Comparison of ENCODE assay signal across 17 cellular contexts in genomic region chr1:221762121-221762520, GRCh38. TPM values are rescaled to one million over a fixed set of nuclear protein-coding genes. Genes with fewer than 3 reads are reported as not detected.
DNase-seq lines count a peak whose midpoint lies in the region; ATAC-seq and TF ChIP-seq lines count a peak whose summit lies in the region.
"Had no signal": no experiment of that assay in that cellular context is flagged by ENCODE, and none has a peak within 500 bp of the region (broad histone marks: within the 10 kb centered on the region; RNA-seq: fewer than 3 reads in every experiment).

No MANE protein-coding gene starts in this region.

- H3K4me3 ChIP-seq in GM08714 (ENCODE audit: low read length): peak overlapping the region; percentile 22; the same call in 1 of the 2 replicates
- no peak overlapping the region for H3K4me3 ChIP-seq in spleen
- H3K4me3 ChIP-seq in naive thymus-derived CD4-positive, alpha-beta T cell (ENCODE audit: low read length): no peak overlapping the region
- no peak overlapping the region for H3K4me3 ChIP-seq in left ventricle myocardium inferior
- H3K4me3 ChIP-seq: BLaER1 treated with 17β-estradiol and CSF1 and Interleukin-3, amounts not matched to agents 10 nM and 100 nM had no signal

- TF ChIP-seq CTCF in endothelial cell (IDR thresholded peaks at IDR 0.05; ENCODE audit: unreplicated experiment): no peak
- TF ChIP-seq CTCF in spleen (IDR thresholded peaks at IDR 0.05 in 8 of 11, conservative IDR thresholded peaks at IDR 0.05 in 3 of 11): no peak
- no peak for TF ChIP-seq CTCF in left ventricle myocardium inferior (IDR thresholded peaks at IDR 0.05; ENCODE audit: borderline replicate concordance)

- no peak overlapping the region for H3K4me3 Mint-ChIP-seq in T-helper 17 cell
- no peak overlapping the region for H3K4me3 Mint-ChIP-seq in endothelial cell (ENCODE audit: unreplicated experiment)
- no peak overlapping the region for H3K4me3 Mint-ChIP-seq in naive thymus-derived CD4-positive, alpha-beta T cell
- H3K4me3 Mint-ChIP-seq: CD4-positive, CD25-positive, alpha-beta regulatory T cell; HFFc6 had no signal

- H3K27me3 ChIP-seq in spleen (replicated peaks in 1 of 7) (no peaks in the 10 kb centered on the region), left ventricle myocardium inferior (ENCODE audit: low read depth) (no peaks in the 10 kb centered on the region)
- H3K27me3 ChIP-seq in naive thymus-derived CD4-positive, alpha-beta T cell (ENCODE audit: control insufficient read depth in 2 of 2, insufficient read depth in 2 of 2, low read length in 2 of 2): no peaks in the 10 kb centered on the region
- H3K27me3 ChIP-seq: BLaER1 treated with 17β-estradiol and CSF1 and Interleukin-3, amounts not matched to agents 10 nM and 100 nM had no signal

- POLR2A ChIA-PET in naive thymus-derived CD4-positive, alpha-beta T cell (lab: Charles Lee): no interaction called here

- peaks cover 8% of the 10 kb centered on the region for H3K4me1 Mint-ChIP-seq in T-helper 17 cell
- H3K4me1 Mint-ChIP-seq in endothelial cell (ENCODE audit: unreplicated experiment): peaks cover 32% of the 10 kb centered on the region
- H3K4me1 Mint-ChIP-seq in naive thymus-derived CD4-positive, alpha-beta T cell: peaks cover 0 to 48% (median 5%) of the 10 kb centered on the region in 7 donors

- intact Hi-C loops in spleen (cut with DNase I; ENCODE audit: low total_unique reads) (no loop called here), left ventricle myocardium inferior (cut with micrococcal nuclease) (no loop called here)
- intact Hi-C loops in naive thymus-derived CD4-positive, alpha-beta T cell (cut with micrococcal nuclease): no loop called here

- WGBS in spleen, 5 donors: 50 to 87% (median 72%) methylated on average over 2 of the region's 2 CpGs

- peak overlapping the region in 5 of 8 donors; percentile 11 to 48 (median 26) for H3K27ac ChIP-seq in spleen
- H3K27ac ChIP-seq in naive thymus-derived CD4-positive, alpha-beta T cell (ENCODE audit: low read depth, low read length): no peak overlapping the region
- H3K27ac ChIP-seq in left ventricle myocardium inferior (replicated peaks): no peak overlapping the region
- H3K27ac ChIP-seq: BLaER1 treated with 17β-estradiol and CSF1 and Interleukin-3, amounts not matched to agents 10 nM and 100 nM had no signal

- H3K27me3 Mint-ChIP-seq in T-helper 17 cell (no peaks in the 10 kb centered on the region), endothelial cell (ENCODE audit: unreplicated experiment) (peaks cover 3% of the 10 kb centered on the region)
- no peaks in the 10 kb centered on the region for H3K27me3 Mint-ChIP-seq in naive thymus-derived CD4-positive, alpha-beta T cell
- H3K27me3 Mint-ChIP-seq: CD4-positive, CD25-positive, alpha-beta regulatory T cell had no signal

- H3K4me1 ChIP-seq in spleen: peaks cover 0 to 7% (median 0%) of the 10 kb centered on the region in 6 donors
- no peaks in the 10 kb centered on the region for H3K4me1 ChIP-seq in naive thymus-derived CD4-positive, alpha-beta T cell (ENCODE audit: control insufficient read depth in 2 of 2, insufficient read depth in 2 of 2, low read length in 2 of 2)
- H3K4me1 ChIP-seq in left ventricle myocardium inferior: peaks cover 14% of the 10 kb centered on the region

- DNase-seq in T-helper 17 cell (no peak), endothelial cell (ENCODE audit: low spot score) (no peak), spleen (no peak), left ventricle myocardium inferior (no peak), middle frontal gyrus (ENCODE audit: extremely low spot score, low spot score) (no peak)
- DNase-seq in effector CD4-positive, alpha-beta T cell: no peak
- DNase-seq in naive thymus-derived CD4-positive, alpha-beta T cell: no peak
- DNase-seq: ACHN; Calu3; CD4-positive, CD25-positive, alpha-beta regulatory T cell; DMS 273 treated with DMSO at 0.1 percent for 48 hours; HCEC 1CT; HFFc6 had no signal

- no peak for TF ChIP-seq POLR2A in spleen (IDR thresholded peaks at IDR 0.05)

- H3K9me3 ChIP-seq in T-helper 17 cell (ENCODE audit: control insufficient read depth, low read length, poor library complexity, severe bottlenecking) (no peaks in the 10 kb centered on the region), spleen (no peaks in the 10 kb centered on the region), left ventricle myocardium inferior (replicated peaks) (no peaks in the 10 kb centered on the region)
- H3K9me3 ChIP-seq in naive thymus-derived CD4-positive, alpha-beta T cell (ENCODE audit: control insufficient read depth in 2 of 3, low read length in 3 of 3): no peaks in the 10 kb centered on the region
- H3K9me3 ChIP-seq: BLaER1 treated with 17β-estradiol and CSF1 and Interleukin-3, amounts not matched to agents 10 nM and 100 nM had no signal

- no peak for ATAC-seq in T-helper 17 cell
- no peak for ATAC-seq in naive thymus-derived CD4-positive, alpha-beta T cell
- ATAC-seq: HepG2 had no signal

- CTCF ChIA-PET in naive thymus-derived CD4-positive, alpha-beta T cell (lab: Charles Lee): no interaction called here

- H3K36me3 ChIP-seq in spleen (no peaks in the 10 kb centered on the region), left ventricle myocardium inferior (no peaks in the 10 kb centered on the region)
- H3K36me3 ChIP-seq in naive thymus-derived CD4-positive, alpha-beta T cell (ENCODE audit: control insufficient read depth in 2 of 3, insufficient read depth in 3 of 3, low read length in 3 of 3): no peaks in the 10 kb centered on the region
- H3K36me3 ChIP-seq: BLaER1 treated with 17β-estradiol and CSF1 and Interleukin-3, amounts not matched to agents 10 nM and 100 nM had no signal

- H3K36me3 Mint-ChIP-seq in T-helper 17 cell (ENCODE audit: low read depth): no peaks in the 10 kb centered on the region
- H3K36me3 Mint-ChIP-seq in endothelial cell (ENCODE audit: low read depth, unreplicated experiment): no peaks in the 10 kb centered on the region
- H3K36me3 Mint-ChIP-seq in naive thymus-derived CD4-positive, alpha-beta T cell: peaks cover 0 to 17% (median 0%) of the 10 kb centered on the region in 5 donors
- H3K36me3 Mint-ChIP-seq: CD4-positive, CD25-positive, alpha-beta regulatory T cell had no signal

- H3K27ac Mint-ChIP-seq in T-helper 17 cell (peak overlapping the region; percentile 45), endothelial cell (ENCODE audit: unreplicated experiment) (peak overlapping the region; percentile 16)
- no peak overlapping the region for H3K27ac Mint-ChIP-seq in naive thymus-derived CD4-positive, alpha-beta T cell
- H3K27ac Mint-ChIP-seq: HFFc6 had no signal

- H3K9me3 Mint-ChIP-seq in endothelial cell (ENCODE audit: unreplicated experiment): no peaks in the 10 kb centered on the region
- H3K9me3 Mint-ChIP-seq in naive thymus-derived CD4-positive, alpha-beta T cell: peaks cover 0 to 3% (median 0%) of the 10 kb centered on the region in 11 donors
- H3K9me3 Mint-ChIP-seq: HFFc6 had no signal

RNA-seq across cellular contexts. Expression of gene DUSP10, which starts 20.2 kb away (rescaled TPM):
- total RNA-seq in T-helper 17 cell (100 to 1,000 TPM in 1 of 2 donors, 10 to 100 TPM in 1; 95.6 to 107 TPM), endothelial cell (ENCODE audit: unreplicated experiment) (5.0 TPM), spleen (10 to 100 TPM in 1 of 7 donors, 1 to 10 TPM in 6; 6.6 to 11.9 (median 7.6) TPM), left ventricle myocardium inferior (4.6 TPM)
- polyA plus RNA-seq in spleen: 1 to 10 TPM; 3.4 to 7.4 (median 4.4) TPM
- total RNA-seq in naive thymus-derived CD4-positive, alpha-beta T cell: 10 to 100 TPM in 3 of 5 experiments, 1 to 10 TPM in 2; 2.5 to 60.6 (median 19.0) TPM
- 1 to 10 TPM; 3.5 to 3.7 TPM for polyA plus RNA-seq in naive thymus-derived CD4-positive, alpha-beta T cell
- total RNA-seq: G401 had no signal

Comparison
In these comparisons a context has a peak if more than half of its experiments do, and no peak if none do; other contexts are left out.
1. H3K27ac Mint-ChIP-seq: peak in T-helper 17 cell (single experiment) and endothelial cell (single experiment); none in naive thymus-derived CD4-positive, alpha-beta T cell (0 of 9).
2. H3K27ac ChIP-seq: peak in spleen (5 of 8); none in naive thymus-derived CD4-positive, alpha-beta T cell (single experiment) and left ventricle myocardium inferior (single experiment).